10 cellular contexts compared by ENCODE assay signal in the genomic region with DNA sequence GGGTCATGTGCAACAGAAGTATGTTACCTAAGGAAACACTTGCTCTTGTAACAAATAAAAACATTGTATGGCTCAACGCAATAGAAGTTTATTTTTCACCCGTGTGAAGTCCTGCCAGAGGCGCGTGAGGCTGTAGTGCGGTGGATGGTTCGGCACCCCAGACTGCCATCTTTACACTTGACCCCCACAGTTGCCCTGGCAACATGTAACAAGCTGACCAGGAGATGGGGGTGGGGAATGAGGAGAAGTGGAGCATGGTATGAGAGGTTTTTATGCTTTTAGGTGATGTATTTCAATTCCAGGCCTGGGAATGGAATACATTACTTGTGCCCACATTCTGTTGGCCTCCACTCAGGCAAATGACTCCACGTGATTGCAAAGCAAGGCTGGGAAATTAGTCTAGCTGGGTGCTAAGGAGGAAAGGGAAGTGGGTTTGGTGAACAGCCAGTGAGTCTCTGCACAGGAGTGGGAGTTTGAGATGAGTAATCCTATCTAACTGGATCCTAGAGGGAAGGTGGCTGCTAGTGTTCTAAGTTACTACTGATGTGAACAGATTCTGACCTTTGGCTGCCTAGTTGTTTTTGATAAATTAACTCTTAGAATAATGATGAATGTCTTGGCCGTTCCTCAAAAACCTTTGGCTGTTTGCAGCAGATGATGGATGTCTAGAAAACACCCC. TPM values are rescaled to one million over a fixed set of nuclear protein-coding genes. Genes with fewer than 3 reads are reported as not detected.
A peak's percentile ranks its signal among the peaks of the same experiment; 100 is the strongest.
DNase-seq lines count a peak whose midpoint lies in the region; ATAC-seq and TF ChIP-seq lines count a peak whose summit lies in the region.
"Had no signal": no experiment of that assay in that cellular context is flagged by ENCODE, and none has a peak within 500 bp of the region (broad histone marks: within the 10 kb centered on the region; RNA-seq: fewer than 3 reads in every experiment).

No MANE protein-coding gene starts in this region.

- TF ChIP-seq CTCF in heart left ventricle (IDR thresholded peaks at IDR 0.05): no peak

- no peaks in the 10 kb centered on the region for H3K9me3 ChIP-seq in heart left ventricle
- peaks cover 2% of the 10 kb centered on the region for H3K9me3 ChIP-seq in aorta (ENCODE audit: control insufficient read depth, low read length)

- ATAC-seq in heart left ventricle: peak in 3 of 4 donors; percentile 66 to 77 (median 71)
- no peak for ATAC-seq in Right ventricle myocardium superior (ENCODE audit: poor library complexity)
- ATAC-seq in aorta (ENCODE audit: low FRiP score): peak; percentile 52
- no peak for ATAC-seq in GM21528 (IDR thresholded peaks at IDR 0.05; ENCODE audit: low FRiP score, unreplicated experiment)
- ATAC-seq in HG02678 (IDR thresholded peaks at IDR 0.05; ENCODE audit: unreplicated experiment): no peak

- H3K27ac ChIP-seq in heart left ventricle (no peak overlapping the region), aorta (ENCODE audit: low read depth in 1 of 2, low read length in 2 of 2) (no peak overlapping the region)

- H3K36me3 ChIP-seq in heart left ventricle (no peaks in the 10 kb centered on the region), aorta (ENCODE audit: control insufficient read depth in 1 of 2, insufficient read depth in 2 of 2, low read length in 1 of 2) (no peaks in the 10 kb centered on the region)

- no peak for TF ChIP-seq POLR2A in heart left ventricle (IDR thresholded peaks at IDR 0.05)

- peaks cover 0 to 24% (median 0%) of the 10 kb centered on the region in 12 donors for H3K4me1 ChIP-seq in heart left ventricle
- H3K4me1 ChIP-seq in aorta (ENCODE audit: control insufficient read depth in 1 of 2, insufficient read depth in 2 of 2, low read length in 2 of 2): peaks cover 0 to 4% of the 10 kb centered on the region in 2 donors

- no peaks in the 10 kb centered on the region for H3K27me3 ChIP-seq in heart left ventricle
- no peaks in the 10 kb centered on the region for H3K27me3 ChIP-seq in aorta (ENCODE audit: control insufficient read depth in 1 of 2, insufficient read depth in 2 of 2, low read length in 1 of 2)

- intact Hi-C loops in heart left ventricle (cut with DNase I): loop anchor here in 1 of 10 donors (10.0 kb wide), 1 partner anchor 231 kb away; no protein-coding TSS in a partner anchor
- intact Hi-C loops in Right ventricle myocardium superior (cut with DNase I): no loop called here
- intact Hi-C loops in aorta (cut with DNase I): no loop called here

- 82 to 85% (median 84%) methylated on average over 8 of the region's 8 CpGs for WGBS in heart left ventricle, 4 donors
- WGBS in aorta, 2 donors: 71 to 76% methylated on average over 8 of the region's 8 CpGs

- DNase-seq in heart left ventricle (peak in 2 of 5 donors; percentile 17 to 21), Right ventricle myocardium superior (no peak), SKM-1 (lab: John Stamatoyannopoulos, UW; ENCODE audit: unreplicated experiment) (peak; percentile 8), fibroblast of the conjunctiva (ENCODE audit: low read depth) (peak; percentile 56), aorta (peak in 1 of 2 donors; percentile 67)
- DNase-seq in stimulated activated CD4-positive, alpha-beta T cell treated with anti-CD3 and anti-CD28 coated beads, Interleukin-4, amount 100 ng/mL, for 1 hour: no peak
- DNase-seq: activated effector memory CD4-positive, alpha-beta T cell treated with anti-CD3 and anti-CD28 coated beads, Interleukin-2, amount 50 U/mL, for 16 hours; NCI-H1694 had no signal

- no peak overlapping the region for H3K4me3 ChIP-seq in heart left ventricle
- no peak overlapping the region for H3K4me3 ChIP-seq in aorta (ENCODE audit: low read length in 2 of 2)

RNA-seq across cellular contexts. Expression of a gene that starts 33.8 kb away (rescaled TPM):
- total RNA-seq in heart left ventricle (1 to 10 TPM in 1 of 9 donors, under 1 TPM in 3, not detected in 5; 0.07 to 2.3 (median 0.44) TPM), Right ventricle myocardium superior (not detected), aorta (10 to 100 TPM; 30.1 to 35.5 TPM)
- polyA plus RNA-seq in heart left ventricle (under 1 TPM in 1 of 2 donors, not detected in 1; 0.04 TPM), aorta (under 1 TPM; under 0.01 to 0.08 TPM)

RNA-seq across cellular contexts. Expression of a gene that starts 42.5 kb away (rescaled TPM):
- total RNA-seq in heart left ventricle (1 to 10 TPM in 2 of 9 donors, under 1 TPM in 1, not detected in 6; 0.54 to 5.3 (median 1.1) TPM), Right ventricle myocardium superior (not detected), aorta (1 to 10 TPM; 2.6 to 3.9 TPM)
- polyA plus RNA-seq in heart left ventricle (under 1 TPM in 1 of 2 donors, not detected in 1; 0.54 TPM), aorta (1 to 10 TPM; 2.1 to 5.6 TPM)

Comparison
In these comparisons a context has a peak if more than half of its experiments do, and no peak if none do; other contexts are left out.
1. ATAC-seq: peak in heart left ventricle (3 of 4) and aorta (single experiment); none in Right ventricle myocardium superior (single experiment), GM21528 (single experiment) and HG02678 (single experiment).
2. DNase-seq: peak in SKM-1 (single experiment) and fibroblast of the conjunctiva (single experiment); none in Right ventricle myocardium superior (single experiment) and stimulated activated CD4-positive, alpha-beta T cell treated with anti-CD3 and anti-CD28 coated beads, Interleukin-4, amount 100 ng/mL, for 1 hour (single experiment).
3. RNA of a gene that starts 33.8 kb away (total RNA-seq): 30.1 to 35.5 TPM in aorta; not detected in Right ventricle myocardium superior (single experiment) and 0.07 to 2.3 TPM in heart left ventricle; every median in the first group is over 4 times any median in the second.